8 cellular contexts compared by ENCODE assay signal in genomic region chr6:132962936-132963579, GRCh38.
DNase-seq lines count a peak whose midpoint lies in the region; ATAC-seq and TF ChIP-seq lines count a peak whose summit lies in the region.

No MANE protein-coding gene starts in this region.

- DNase-seq in NCI-H1417 (lab: John Stamatoyannopoulos, UW) (peak; percentile 64 to 89 (median 67)), NCI-H1417 treated with DMSO at 0.1 percent for 48 hours (lab: John Stamatoyannopoulos, UW) (no peak), NCI-H1048 (lab: John Stamatoyannopoulos, UW) (peak; percentile 16), T-helper 17 cell (peak in 2 of 3 donors; percentile 12 to 19), astrocyte of the cerebellum (ENCODE audit: low read depth) (peak; percentile 46), iPS DF 6.9 (ENCODE audit: low read depth, low spot score) (peak; percentile 60)
- DNase-seq in stimulated activated CD4-positive, alpha-beta T cell treated with anti-CD3 and anti-CD28 coated beads, Interleukin-15, amount 100 ng/mL, for 24 hours = peak; percentile 74

- H3K27me3 Mint-ChIP-seq in T-helper 17 cell = peaks cover 45% of the 10 kb centered on the region

- H3K36me3 ChIP-seq in iPS DF 6.9 (ENCODE audit: control insufficient read depth, insufficient read depth, low read length) = no peaks in the 10 kb centered on the region

- TF ChIP-seq CTCF in astrocyte of the cerebellum (IDR thresholded peaks at IDR 0.05; ENCODE audit: low read depth, low read length, missing control alignments) = peak; percentile 87

- H3K4me1 ChIP-seq in iPS DF 6.9 (ENCODE audit: control insufficient read depth, insufficient read depth, low read length) = peaks cover 1% of the 10 kb centered on the region; the same call in 1 of the 2 replicates

- H3K9me3 ChIP-seq in T-helper 17 cell (ENCODE audit: control insufficient read depth, low read length, poor library complexity, severe bottlenecking) (no peaks in the 10 kb centered on the region), iPS DF 6.9 (ENCODE audit: control insufficient read depth, insufficient read depth, low read length) (no peaks in the 10 kb centered on the region)

- peak; percentile 79 for ATAC-seq in HG02571 (IDR thresholded peaks at IDR 0.05; ENCODE audit: unreplicated experiment)
- ATAC-seq in T-helper 17 cell = peak; percentile 61

- no CpG with 5 or more reads among the region's 6 CpGs for WGBS in iPS DF 6.9 (ENCODE audit: insufficient coverage, insufficient read length)

- no peaks in the 10 kb centered on the region for H3K36me3 Mint-ChIP-seq in T-helper 17 cell (ENCODE audit: low read depth)

- H3K4me3 ChIP-seq in astrocyte of the cerebellum (ENCODE audit: low read depth, low read length) (no peak overlapping the region), iPS DF 6.9 (ENCODE audit: low read length) (no peak overlapping the region)

- no peaks in the 10 kb centered on the region for H3K4me1 Mint-ChIP-seq in T-helper 17 cell

- H3K27ac Mint-ChIP-seq in T-helper 17 cell = no peak overlapping the region

- H3K4me3 Mint-ChIP-seq in T-helper 17 cell = no peak overlapping the region

- in situ Hi-C loops in astrocyte of the cerebellum (cut with HindIII; ENCODE audit: low sequenced_read_pairs) = no loop called here

- H3K27me3 ChIP-seq in iPS DF 6.9 (ENCODE audit: control insufficient read depth, insufficient read depth, low read length) = no peaks in the 10 kb centered on the region

- H3K27ac ChIP-seq in iPS DF 6.9 (ENCODE audit: low read length) = no peak overlapping the region
